8 cellular contexts compared by ENCODE assay signal in the genomic region with DNA sequence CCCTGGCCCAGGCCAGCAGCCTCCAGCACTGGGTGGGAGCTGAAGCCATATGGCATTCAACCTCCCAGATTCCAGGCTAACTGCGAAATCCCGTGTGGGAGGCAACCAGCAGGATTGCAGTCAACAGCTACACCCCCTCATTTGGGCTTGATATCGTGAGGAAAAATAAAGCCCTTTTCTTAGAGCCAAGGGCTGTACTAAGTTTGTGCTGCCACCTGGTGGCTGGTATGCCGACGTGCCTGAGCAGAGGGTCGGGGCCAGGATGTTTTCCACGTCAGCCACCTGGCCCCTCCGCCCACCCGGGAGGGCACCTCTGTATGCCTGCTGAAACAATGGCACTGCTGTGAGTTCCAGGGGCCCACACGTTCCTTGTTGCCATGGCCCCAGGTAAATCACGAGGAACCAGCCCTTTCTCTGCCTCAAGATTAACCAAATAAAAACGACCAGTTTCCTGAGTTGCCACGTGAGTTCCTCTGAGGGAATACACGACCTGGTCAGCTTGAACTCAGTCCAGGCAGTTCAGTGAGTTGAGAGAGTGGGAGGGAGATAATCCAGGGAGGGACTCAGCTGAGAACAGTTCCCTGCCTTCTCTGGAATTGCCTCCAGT. TPM values are rescaled to one million over a fixed set of nuclear protein-coding genes. Genes with fewer than 3 reads are reported as not detected.
DNase-seq lines count a peak whose midpoint lies in the region; FAIRE-seq and TF ChIP-seq lines count a peak whose summit lies in the region.

No MANE protein-coding gene starts in this region.

- H3K27ac ChIP-seq in H1 (ENCODE audit: low read depth, low read length) (peak overlapping the region; percentile 89), mesendoderm (ENCODE audit: low read depth, low read length) (no peak overlapping the region)

- H4K91ac ChIP-seq in H1 (replicated peaks; ENCODE audit: insufficient read length, low read length), result peak overlapping the region; percentile 92

- H2BK5ac ChIP-seq in H1 (ENCODE audit: low read depth, low read length) (peak overlapping the region; percentile 88; the same call in 1 of the 2 replicates), mesendoderm (ENCODE audit: low read length) (no peak overlapping the region)

- H3K23me2 ChIP-seq in H1 (ENCODE audit: low read depth, low read length), result no peaks in the 10 kb centered on the region

- H2AK5ac ChIP-seq in H1 (ENCODE audit: low read depth, low read length), result no peak overlapping the region
- H2AK5ac ChIP-seq in mesendoderm (ENCODE audit: low read length), result no peak overlapping the region

- DNase-seq in NCI-H524 (lab: John Stamatoyannopoulos, UW) (peak; percentile 30 to 65), NCI-H524 treated with DMSO at 0.1 percent for 48 hours (lab: John Stamatoyannopoulos, UW) (no peak), NCI-H2227 treated with DMSO at 0.1 percent for 48 hours (lab: John Stamatoyannopoulos, UW) (peak; percentile 14), H1 (ENCODE audit: low read depth in 1 of 2, low spot score in 2 of 2) (peak; percentile 77 to 94), mesendoderm (peak; percentile 91), NCI-H446 treated with DMSO at 0.1 percent for 48 hours (lab: John Stamatoyannopoulos, UW) (no peak)
- peak; percentile 84 for DNase-seq in activated CD8-positive, alpha-beta memory T cell treated with anti-CD3 and anti-CD28 coated beads for 24 hours
- DNase-seq in stimulated activated CD8-positive, alpha-beta memory T cell treated with anti-CD3 and anti-CD28 coated beads, Interleukin-15, amount 100 ng/mL, for 48 hours (ENCODE audit: low read depth in 2 of 2), result peak; percentile 38 to 44

- peak; percentile 76 to 97 (median 87) for TF ChIP-seq CTCF in H1 (IDR thresholded peaks at IDR 0.05; ENCODE audit: control extremely low read depth in 1 of 3, insufficient read depth in 1 of 3, low read depth in 1 of 3, low read length in 3 of 3)

- H3K4me2 ChIP-seq in H1 (ENCODE audit: insufficient read depth in 1 of 2, low read depth in 2 of 2, low read length in 2 of 2) (peak overlapping the region in 1 of 2 experiments; percentile 47; a peak in 2 of 4 replicates), mesendoderm (ENCODE audit: low read length) (no peak overlapping the region)

- TF ChIP-seq RAD21 in H1 (IDR thresholded peaks at IDR 0.05 in 1 of 2, conservative IDR thresholded peaks at IDR 0.05 in 1 of 2; ENCODE audit: low read depth in 2 of 2, low read length in 2 of 2), result peak; percentile 65 to 80

- no peaks in the 10 kb centered on the region for H3K9me3 ChIP-seq in H1 (ENCODE audit: insufficient read depth in 2 of 2, low read depth in 1 of 2, low read length in 1 of 2)

- H2AFZ ChIP-seq in H1 (ENCODE audit: low read length), result 0 out of 2 replicates have a peak overlapping the region, but pooled peaks have one; percentile 72

- peaks cover 4% of the 10 kb centered on the region in 2 experiments for H4K20me1 ChIP-seq in H1 (replicated peaks in 1 of 2; ENCODE audit: control insufficient read depth in 1 of 2, insufficient read depth in 2 of 2, low read length in 2 of 2)

- H3K4ac ChIP-seq in H1 (replicated peaks; ENCODE audit: insufficient read length, low read depth, low read length) (peak overlapping the region; percentile 99), mesendoderm (ENCODE audit: low read depth, low read length) (no peak overlapping the region)

- H3K4me3 ChIP-seq in H1 (ENCODE audit: extremely low read depth in 1 of 4, insufficient read depth in 2 of 4, low read depth in 3 of 4, low read length in 4 of 4) (peak overlapping the region in 1 of 4 experiments; percentile 30; a peak in 1 of 8 replicates), mesendoderm (ENCODE audit: low read length) (no peak overlapping the region)

- WGBS in H1 (ENCODE audit: extremely low coverage in 1 of 2, insufficient coverage in 1 of 2, insufficient read length in 1 of 2, insufficient replicate concordance in 2 of 2, low coverage in 1 of 2, low lambda C conversion rate in 2 of 2, missing lambda C conversion rate in 1 of 2), 2 experiments, result 24% methylated on average over 14 of the region's 14 CpGs; no CpG with 5 or more reads in 1 of the 2 experiments
- WGBS in mesendoderm (ENCODE audit: extremely low coverage, insufficient coverage, low lambda C conversion rate), result no CpG with 5 or more reads among the region's 14 CpGs

- H3K36me3 ChIP-seq in H1 (ENCODE audit: control insufficient read depth in 2 of 4, insufficient read depth in 4 of 4, low read length in 3 of 4), result peaks cover 7 to 45% (median 27%) of the 10 kb centered on the region in 4 experiments; a peak in 6 of 8 replicates
- peaks cover 3% of the 10 kb centered on the region for H3K36me3 ChIP-seq in mesendoderm (ENCODE audit: control insufficient read depth, insufficient read depth, low read length)

- peaks cover 3% of the 10 kb centered on the region for H3K79me1 ChIP-seq in H1 (ENCODE audit: low read depth, low read length)
- peaks cover 5% of the 10 kb centered on the region for H3K79me1 ChIP-seq in mesendoderm (ENCODE audit: low read length)

- peak; percentile 91 for FAIRE-seq in H1 (lab: Jason Lieb, UNC)

- H2BK15ac ChIP-seq in H1 (ENCODE audit: low read length) (peak overlapping the region; percentile 92), mesendoderm (replicated peaks; ENCODE audit: low read depth) (no peak overlapping the region)

- CTCF ChIA-PET in H1 (lab: Charles Lee; ENCODE audit: partially characterized antibody), result interaction anchor here (0.7 to 5.2 kb wide), 34 partner anchors 8 to 585 kb away, joined by 3 to 51 read pairs (median 4); partner anchors contain the start of gene MYO1D

- H3K4me1 ChIP-seq in H1 (replicated peaks in 1 of 4; ENCODE audit: control insufficient read depth in 3 of 4, insufficient read depth in 4 of 4, low read length in 3 of 4) (peaks cover 2 to 7% (median 4%) of the 10 kb centered on the region in 4 experiments; a peak in 6 of 7 replicates), mesendoderm (ENCODE audit: control insufficient read depth, low read depth, low read length) (no peaks in the 10 kb centered on the region)

- peak overlapping the region; percentile 97 for H2BK12ac ChIP-seq in H1 (ENCODE audit: low read depth, low read length)

- peak overlapping the region; percentile 36; the same call in 1 of the 2 replicates for H4K8ac ChIP-seq in H1 (ENCODE audit: extremely low read depth, insufficient read depth, low read length)
- no peak overlapping the region for H4K8ac ChIP-seq in mesendoderm (ENCODE audit: low read depth, low read length)

- H3K14ac ChIP-seq in H1 (ENCODE audit: insufficient read length), result no peak overlapping the region

- 0 out of 3 replicates have a peak, but pooled peaks of 1 of the 2 experiments have one; percentile 33 for TF ChIP-seq POLR2A in H1 (IDR thresholded peaks at IDR 0.05; ENCODE audit: control extremely low read depth in 1 of 2, low read depth in 2 of 2, low read length in 2 of 2)

- peak overlapping the region; percentile 74 for H4K5ac ChIP-seq in H1 (ENCODE audit: insufficient read length, low read depth, low read length)
- H4K5ac ChIP-seq in mesendoderm (ENCODE audit: low read length), result no peak overlapping the region

- no peaks in the 10 kb centered on the region for H3K79me2 ChIP-seq in H1 (ENCODE audit: control insufficient read depth in 1 of 2, insufficient read depth in 2 of 2, low read length in 2 of 2)
- H3K79me2 ChIP-seq in mesendoderm (ENCODE audit: control insufficient read depth, insufficient read depth, low read length), result no peaks in the 10 kb centered on the region

- no peak overlapping the region for H3K23ac ChIP-seq in H1 (ENCODE audit: insufficient read length)
- no peak overlapping the region for H3K23ac ChIP-seq in mesendoderm (ENCODE audit: low read length)

- H3K9ac ChIP-seq in H1 (replicated peaks in 1 of 4; ENCODE audit: extremely low read depth in 1 of 4, low read depth in 3 of 4, low read length in 3 of 4) (peak overlapping the region in 2 of 4 experiments; percentile 22 to 44; a peak in 4 of 7 replicates), mesendoderm (ENCODE audit: low read length) (no peak overlapping the region)

- H2BK20ac ChIP-seq in H1 (ENCODE audit: low read length), result no peak overlapping the region

- peak in 1 of 2 experiments; percentile 90; a peak in 1 of 3 replicates for TF ChIP-seq EP300 in H1 (IDR thresholded peaks at IDR 0.05; ENCODE audit: borderline replicate concordance in 1 of 2, low read depth in 2 of 2, low read length in 2 of 2)

- H3K18ac ChIP-seq in H1 (ENCODE audit: extremely low read depth, low read length) (peak overlapping the region; percentile 71; the same call in 1 of the 2 replicates), mesendoderm (ENCODE audit: low read length) (no peak overlapping the region)

- H3K27me3 ChIP-seq in H1 (replicated peaks in 1 of 4; ENCODE audit: control insufficient read depth in 3 of 4, extremely low read depth in 1 of 4, insufficient read depth in 3 of 4, low read length in 3 of 4), result no peaks in the 10 kb centered on the region
- no peaks in the 10 kb centered on the region for H3K27me3 ChIP-seq in mesendoderm (ENCODE audit: insufficient read depth, low read length, poor library complexity)

- H3K56ac ChIP-seq in H1 (replicated peaks; ENCODE audit: insufficient read length, low read depth, low read length) (peak overlapping the region; percentile 48), mesendoderm (ENCODE audit: low read length) (no peak overlapping the region)

- POLR2A ChIA-PET in H1 (lab: Charles Lee; ENCODE audit: partially characterized antibody), result interaction anchor here (0.6 to 1.8 kb wide), 5 partner anchors 9 to 139 kb away, joined by 3 to 8 read pairs (median 4); partner anchors contain the start of genes MYO1D and TMEM98

- peak overlapping the region; percentile 91 for H2BK120ac ChIP-seq in H1 (replicated peaks; ENCODE audit: low read depth, low read length)
- H2BK120ac ChIP-seq in mesendoderm (ENCODE audit: low read depth, low read length), result no peak overlapping the region

RNA-seq across cellular contexts. Expression of gene TMEM98, which starts 9.0 kb away (rescaled TPM):
- total RNA-seq in H1 (2021; fragmentation: NEBNext Ultra II Directional; extraction: Animal tissue kit (Norgen Biotek cat#: 25700)), result 86.1 and 90.9 TPM in 2 replicates
- polyA plus RNA-seq in H1 (2011; rRNA removed), result 232 and 292 TPM in 2 replicates
- polyA plus RNA-seq in H1 (2011; cell fraction: cytosol; rRNA removed), result 197 TPM
- 246 TPM for polyA plus RNA-seq in H1 (2011; cell fraction: nucleus; rRNA removed)
- 86.2 to 115 TPM (median 101 TPM) in 4 replicates for polyA plus RNA-seq in H1 (2012, experiment 1 of 2)
- 118 TPM for polyA plus RNA-seq in H1 (2012, experiment 2 of 2)
- 43.3 TPM for polyA plus RNA-seq in H1 (2013, experiment 1 of 2)
- polyA plus RNA-seq in H1 (2013, experiment 2 of 2), result 54.6 TPM
- polyA minus RNA-seq in H1 (2011; rRNA and poly(A)+ RNA removed), result 209 and 237 TPM in 2 replicates
- polyA minus RNA-seq in H1 (2011; cell fraction: cytosol; rRNA and poly(A)+ RNA removed), result 66.1 TPM
- polyA minus RNA-seq in H1 (2011; cell fraction: nucleus; rRNA and poly(A)+ RNA removed), result 53.2 TPM
- 38.5 TPM for polyA plus RNA-seq in mesendoderm (2013, experiment 1 of 2)
- polyA plus RNA-seq in mesendoderm (2013, experiment 2 of 2), result 42.2 TPM

RNA-seq across cellular contexts. Expression of gene SPACA3, which starts 54.6 kb away (rescaled TPM):
- not detected in 2 replicates for total RNA-seq in H1 (2021; fragmentation: NEBNext Ultra II Directional; extraction: Animal tissue kit (Norgen Biotek cat#: 25700))
- polyA plus RNA-seq in H1 (2011; rRNA removed), result 0.11 TPM in 1 of 2 replicates, not detected in the other
- not detected for polyA plus RNA-seq in H1 (2011; cell fraction: cytosol; rRNA removed)
- not detected for polyA plus RNA-seq in H1 (2011; cell fraction: nucleus; rRNA removed)
- polyA plus RNA-seq in H1 (2012, experiment 1 of 2), result not detected in 4 replicates
- polyA plus RNA-seq in H1 (2012, experiment 2 of 2), result not detected
- not detected for polyA plus RNA-seq in H1 (2013, experiment 1 of 2)
- not detected for polyA plus RNA-seq in H1 (2013, experiment 2 of 2)
- polyA minus RNA-seq in H1 (2011; rRNA and poly(A)+ RNA removed), result not detected in 2 replicates
- not detected for polyA minus RNA-seq in H1 (2011; cell fraction: cytosol; rRNA and poly(A)+ RNA removed)
- polyA minus RNA-seq in H1 (2011; cell fraction: nucleus; rRNA and poly(A)+ RNA removed), result not detected
- polyA plus RNA-seq in mesendoderm (2013, experiment 1 of 2), result not detected
- polyA plus RNA-seq in mesendoderm (2013, experiment 2 of 2), result not detected

Comparison
In these comparisons a context has a peak if more than half of its experiments do, and no peak if none do; other contexts are left out.
1. DNase-seq: peak in NCI-H524 (2 of 2), NCI-H2227 treated with DMSO at 0.1 percent for 48 hours (single experiment), activated CD8-positive, alpha-beta memory T cell treated with anti-CD3 and anti-CD28 coated beads for 24 hours (single experiment), H1 (2 of 2), mesendoderm (single experiment) and stimulated activated CD8-positive, alpha-beta memory T cell treated with anti-CD3 and anti-CD28 coated beads, Interleukin-15, amount 100 ng/mL, for 48 hours (2 of 2); none in NCI-H524 treated with DMSO at 0.1 percent for 48 hours (single experiment) and NCI-H446 treated with DMSO at 0.1 percent for 48 hours (single experiment).